Comparison of ENCODE assay signal across 8 cellular contexts in genomic region chr13:20869540-20869939, GRCh38. TPM values are rescaled to one million over a fixed set of nuclear protein-coding genes. Genes with fewer than 3 reads are reported as not detected.
A peak's percentile ranks its signal among the peaks of the same experiment; 100 is the strongest.
DNase-seq lines count a peak whose midpoint lies in the region; ATAC-seq, FAIRE-seq and TF ChIP-seq lines count a peak whose summit lies in the region.

No MANE protein-coding gene starts in this region.

- no TSS peak for BruUV-seq in HCT116 (replicated peaks; lab: Mats Ljungman, UMichigan)

- no peak overlapping the region for H3K27ac ChIP-seq in HCT116 (ENCODE audit: low read depth, low read length)
- H3K27ac ChIP-seq in SK-N-SH (ENCODE audit: low read depth in 2 of 2, low read length in 1 of 2): no peak overlapping the region
- no peak overlapping the region for H3K27ac ChIP-seq in testis
- H3K27ac ChIP-seq in sigmoid colon: no peak overlapping the region

- H4K20me1 ChIP-seq in HCT116 (ENCODE audit: insufficient read depth): peaks cover 3% of the 10 kb centered on the region; the same call in 1 of the 2 replicates
- H4K20me1 ChIP-seq in SK-N-SH (ENCODE audit: insufficient read depth): peaks cover 24% of the 10 kb centered on the region; the same call in 1 of the 2 replicates

- WGBS in SK-N-SH (ENCODE audit: low lambda C conversion rate): 84% methylated on average over 2 of the region's 2 CpGs
- 74 to 77% methylated on average over 2 of the region's 2 CpGs for WGBS in testis, 2 donors
- WGBS in sigmoid colon, 2 donors: 90 to 93% methylated on average over 2 of the region's 2 CpGs

- POLR2A ChIA-PET in HCT116 (lab: Charles Lee): no interaction called here
- POLR2A ChIA-PET in SK-N-SH (lab: Yijun Ruan, JAX): interaction anchor here (0.6 kb wide), 1 partner anchor 38 kb away, joined by 3 read pairs; no protein-coding TSS in a partner anchor

- H3K9me2 ChIP-seq in HCT116 (ENCODE audit: insufficient read depth) (no peaks in the 10 kb centered on the region), SK-N-SH (no peaks in the 10 kb centered on the region)

- H3K9me3 ChIP-seq in HCT116 (ENCODE audit: control insufficient read depth in 1 of 2, insufficient read depth in 1 of 2, low read depth in 1 of 2, low read length in 2 of 2): no peaks in the 10 kb centered on the region
- no peaks in the 10 kb centered on the region for H3K9me3 ChIP-seq in SK-N-SH
- H3K9me3 ChIP-seq in testis: no peaks in the 10 kb centered on the region
- no peaks in the 10 kb centered on the region for H3K9me3 ChIP-seq in sigmoid colon

- TF ChIP-seq RAD21 in HCT116 (IDR thresholded peaks at IDR 0.05; ENCODE audit: low read depth): peak; percentile 42; the same call in 1 of the 2 replicates
- TF ChIP-seq RAD21 in SK-N-SH (IDR thresholded peaks at IDR 0.05; ENCODE audit: low read length): peak; percentile 61

- RAD21 ChIA-PET in HCT116 (lab: Charles Lee; ENCODE audit: low non-redundant PET in 1 of 2, low total read pairs in 2 of 2, uncharacterized antibody in 2 of 2, unreplicated experiment in 2 of 2): no interaction called here

- peak in 1 of 3 experiments; percentile 5; a peak in 1 of 6 replicates for TF ChIP-seq CTCF in HCT116 (IDR thresholded peaks at IDR 0.05 in 2 of 3, conservative IDR thresholded peaks at IDR 0.05 in 1 of 3; ENCODE audit: borderline replicate concordance in 1 of 3, insufficient read depth in 1 of 3, low read depth in 2 of 3, low read length in 2 of 3)
- peak; percentile 57 for TF ChIP-seq CTCF in SK-N-SH (IDR thresholded peaks at IDR 0.05)
- TF ChIP-seq CTCF in testis (IDR thresholded peaks at IDR 0.05): no peak
- no peak for TF ChIP-seq CTCF in sigmoid colon (IDR thresholded peaks at IDR 0.05)

- no peaks in the 10 kb centered on the region for H3K27me3 ChIP-seq in HCT116 (ENCODE audit: insufficient read depth, low read length)
- H3K27me3 ChIP-seq in SK-N-SH (ENCODE audit: insufficient read depth): no peaks in the 10 kb centered on the region
- H3K27me3 ChIP-seq in testis: no peaks in the 10 kb centered on the region
- H3K27me3 ChIP-seq in sigmoid colon: no peaks in the 10 kb centered on the region

- H3K4me3 ChIP-seq in HCT116 (replicated peaks in 1 of 2; ENCODE audit: low read depth in 1 of 2, low read length in 2 of 2) (no peak overlapping the region), SK-N-SH (ENCODE audit: low read depth in 2 of 2, low read length in 1 of 2) (no peak overlapping the region), testis (no peak overlapping the region), sigmoid colon (no peak overlapping the region)

- no peak overlapping the region for H3K4me2 ChIP-seq in HCT116 (ENCODE audit: low read length)
- H3K4me2 ChIP-seq in SK-N-SH: no peak overlapping the region

- peak; percentile 92 for FAIRE-seq in A204.1 (lab: Jason Lieb, UNC)

- H2AFZ ChIP-seq in HCT116 (ENCODE audit: low read depth, low read length, poor library complexity, severe bottlenecking): no peak overlapping the region
- H2AFZ ChIP-seq in SK-N-SH (ENCODE audit: low read depth): no peak overlapping the region

- H3F3A ChIP-seq in SK-N-SH (replicated peaks; ENCODE audit: insufficient read depth): peaks cover 5% of the 10 kb centered on the region

- intact Hi-C loops in HCT116 (cut with micrococcal nuclease) (loop anchor here (1.0 kb wide), 1 partner anchor 374 kb away; no protein-coding TSS in a partner anchor), testis (cut with DNase I; ENCODE audit: low total_unique reads) (no loop called here), sigmoid colon (cut with DNase I) (loop anchor here (5.0 kb wide), 1 partner anchor 157 kb away; no protein-coding TSS in a partner anchor)

- H3K9ac ChIP-seq in HCT116 (ENCODE audit: low read length) (no peak overlapping the region), SK-N-SH (no peak overlapping the region)

- CTCF ChIA-PET in HCT116 (lab: Charles Lee): interaction anchor here (0.5 to 1.0 kb wide), 2 partner anchors 371 to 376 kb away, joined by 4 to 5 read pairs; no protein-coding TSS in a partner anchor
- CTCF ChIA-PET in SK-N-SH (lab: Yijun Ruan, JAX): interaction anchor here (0.5 to 1.9 kb wide), 12 partner anchors 19 to 375 kb away, joined by 3 to 7 read pairs (median 3); no protein-coding TSS in a partner anchor

- H3K4me1 ChIP-seq in HCT116 (ENCODE audit: control insufficient read depth in 1 of 2, insufficient read depth in 2 of 2, low read length in 2 of 2) (no peaks in the 10 kb centered on the region), SK-N-SH (ENCODE audit: control insufficient read depth in 1 of 2, insufficient read depth in 2 of 2, low read depth in 1 of 2, low read length in 1 of 2) (peaks cover 0 to 22% of the 10 kb centered on the region in 2 experiments; a peak in 1 of 4 replicates), testis (no peaks in the 10 kb centered on the region), sigmoid colon (peaks cover 0 to 26% (median 24%) of the 10 kb centered on the region in 4 donors)

- DNase-seq in HCT116 (ENCODE audit: low read depth, low spot score) (no peak), SK-N-SH (peak; percentile 6), globus pallidus (ENCODE audit: low spot score) (peak; percentile 13), testis (no peak), sigmoid colon (no peak), GDM1 (lab: John Stamatoyannopoulos, UW) (no peak)
- DNase-seq in stimulated activated CD4-positive, alpha-beta T cell treated with anti-CD3 and anti-CD28 coated beads, Interleukin-4, amount 100 ng/mL, for 4 hours: no peak

- no peak for TF ChIP-seq POLR2A in HCT116 (IDR thresholded peaks at IDR 0.05; ENCODE audit: borderline replicate concordance, extremely low read depth, insufficient read depth, insufficient read length)
- TF ChIP-seq POLR2A in testis (IDR thresholded peaks at IDR 0.05): no peak
- no peak for TF ChIP-seq POLR2A in sigmoid colon (IDR thresholded peaks at IDR 0.05)

- peaks cover 100% of the 10 kb centered on the region for H3K79me2 ChIP-seq in HCT116 (ENCODE audit: insufficient read depth, low read length)
- H3K79me2 ChIP-seq in SK-N-SH (ENCODE audit: insufficient read depth): peaks cover 69% of the 10 kb centered on the region

- TF ChIP-seq EP300 in SK-N-SH (IDR thresholded peaks at IDR 0.05; ENCODE audit: borderline replicate concordance in 1 of 2, low read depth in 1 of 2, low read length in 1 of 2) (no peak), sigmoid colon (IDR thresholded peaks at IDR 0.05) (no peak)

- no peak for ATAC-seq in HCT116

- H3K36me3 ChIP-seq in HCT116 (ENCODE audit: control insufficient read depth in 1 of 2, insufficient read depth in 2 of 2, low read length in 2 of 2) (no peaks in the 10 kb centered on the region), SK-N-SH (replicated peaks in 1 of 2; ENCODE audit: control insufficient read depth in 1 of 2, insufficient read depth in 2 of 2, low read length in 1 of 2) (no peaks in the 10 kb centered on the region), testis (ENCODE audit: low read depth, missing control alignments) (no peaks in the 10 kb centered on the region), sigmoid colon (no peaks in the 10 kb centered on the region)

TF ChIP-seq in HCT116, 20 proteins besides CTCF, POLR2A, EP300 and RAD21:
- TF ChIP-seq ATF3 (IDR thresholded peaks at IDR 0.05) (no peak), POLR2AphosphoS5 (IDR thresholded peaks at IDR 0.05; ENCODE audit: low read depth, low read length) (no peak)
TF ChIP-seq in HCT116: peak in this region for 0.

TF ChIP-seq in SK-N-SH, 30 proteins besides CTCF, POLR2A, EP300 and RAD21:
- TF ChIP-seq YY1 (IDR thresholded peaks at IDR 0.05; ENCODE audit: low read depth) (no peak), ZBTB33 (IDR thresholded peaks at IDR 0.05; ENCODE audit: borderline replicate concordance, low read depth) (no peak), EZH2phosphoT487 (IDR thresholded peaks at IDR 0.05; ENCODE audit: borderline replicate concordance, low read depth) (no peak), GATA2 (CRISPR knock-in tag; IDR thresholded peaks at IDR 0.05) (no peak), FOXM1 (IDR thresholded peaks at IDR 0.05; ENCODE audit: low read depth) (no peak)

RNA-seq across cellular contexts. Expression of gene XPO4, which starts 33.0 kb away (rescaled TPM):
- total RNA-seq in HCT116 (2021; ENCODE audit: unreplicated experiment): 29.7 TPM
- polyA plus RNA-seq in HCT116 (2012): 3.6 and 4.8 TPM in 2 replicates
- polyA plus RNA-seq in SK-N-SH (2012; rRNA removed): 4.2 and 5.2 TPM in 2 replicates
- 4.2 and 4.5 TPM in 2 replicates for polyA plus RNA-seq in SK-N-SH (2012; cell fraction: cytosol; rRNA removed)
- 6.3 and 13.0 TPM in 2 replicates for polyA plus RNA-seq in SK-N-SH (2012; cell fraction: nucleus; rRNA removed)
- 10 to 100 TPM; 27.6 to 31.4 TPM for total RNA-seq in testis
- 13.0 TPM for polyA plus RNA-seq in testis (ENCODE audit: insufficient read depth, low read depth, low replicate concordance)
- total RNA-seq in sigmoid colon: 10 to 100 TPM; 15.6 to 26.8 (median 17.6) TPM
- polyA plus RNA-seq in sigmoid colon: 1 to 10 TPM; 1.8 to 5.8 (median 2.3) TPM

Comparison
In these comparisons a context has a peak if more than half of its experiments do, and no peak if none do; other contexts are left out.
1. DNase-seq: peak in SK-N-SH (single experiment) and globus pallidus (single experiment); none in HCT116 (single experiment), stimulated activated CD4-positive, alpha-beta T cell treated with anti-CD3 and anti-CD28 coated beads, Interleukin-4, amount 100 ng/mL, for 4 hours (0 of 2), testis (single experiment), sigmoid colon (single experiment) and GDM1 (single experiment).